Comparison of ENCODE assay signal across 19 cellular contexts in the genomic region with DNA sequence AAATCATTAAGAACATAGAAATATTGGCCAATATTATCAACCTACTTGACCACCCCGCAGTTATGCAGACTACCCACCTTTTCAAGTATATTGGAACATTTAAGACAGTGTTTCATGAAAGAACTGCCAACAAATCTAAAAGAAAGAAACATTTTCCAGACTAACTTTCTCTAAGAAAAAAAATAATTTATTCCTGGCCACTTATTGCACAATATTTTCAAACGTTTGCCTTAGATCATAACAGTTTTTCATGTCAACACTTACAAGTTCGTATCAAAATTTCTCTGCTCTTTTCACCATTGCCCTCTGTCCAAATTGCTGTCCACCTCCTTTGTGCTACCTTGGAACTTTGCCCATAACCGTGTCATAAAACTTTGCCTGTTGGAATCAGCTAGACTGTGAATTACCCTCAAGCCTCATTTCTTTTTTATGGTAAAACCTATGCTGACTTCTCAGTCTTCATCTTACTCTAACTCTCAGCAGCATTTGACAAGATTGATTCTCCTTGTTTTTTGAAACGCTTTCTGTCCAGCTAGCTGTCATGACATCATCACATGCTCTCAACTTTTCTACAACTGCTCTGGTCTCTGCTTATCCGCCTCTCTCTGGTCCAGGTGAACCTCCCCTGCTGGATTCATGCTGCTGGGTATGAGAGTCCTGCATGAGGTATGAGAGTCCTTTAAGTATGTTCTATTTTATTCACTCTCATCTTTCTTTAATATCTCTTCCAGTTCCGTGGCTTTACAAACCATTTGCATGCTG.
A peak's percentile ranks its signal among the peaks of the same experiment; 100 is the strongest.
DNase-seq lines count a peak whose midpoint lies in the region; ATAC-seq and TF ChIP-seq lines count a peak whose summit lies in the region.
"Had no signal": no experiment of that assay in that cellular context is flagged by ENCODE, and none has a peak within 500 bp of the region (broad histone marks: within the 10 kb centered on the region; RNA-seq: fewer than 3 reads in every experiment).

No MANE protein-coding gene starts in this region.

- ATAC-seq in left ventricle myocardium superior = no peak
- ATAC-seq in T-helper 17 cell = no peak
- ATAC-seq: GM12878 had no signal

- H3K4me3 Mint-ChIP-seq in T-helper 17 cell = no peak overlapping the region
- H3K4me3 Mint-ChIP-seq: CD8-positive, alpha-beta memory T cell had no signal

- peak overlapping the region; percentile 17 for H3K27ac Mint-ChIP-seq in T-helper 17 cell
- H3K27ac Mint-ChIP-seq: CD8-positive, alpha-beta memory T cell had no signal

- no peaks in the 10 kb centered on the region for H3K27me3 ChIP-seq in cardiac muscle cell
- H3K27me3 ChIP-seq in A673 (replicated peaks; ENCODE audit: insufficient read depth, low read depth, low read length, poor library complexity) = no peaks in the 10 kb centered on the region
- H3K27me3 ChIP-seq: BLaER1 treated with 17β-estradiol and CSF1 and Interleukin-3, amounts not matched to agents 10 nM and 100 nM; SJCRH30 had no signal

- H3K27ac ChIP-seq in cardiac muscle cell (no peak overlapping the region), A673 (ENCODE audit: low read depth, low read length, poor library complexity, severe bottlenecking) (no peak overlapping the region)
- H3K27ac ChIP-seq: BLaER1 treated with 17β-estradiol and CSF1 and Interleukin-3, amounts not matched to agents 10 nM and 100 nM; SJCRH30 had no signal

- intact Hi-C loops in left ventricle myocardium superior (cut with micrococcal nuclease) = no loop called here
- intact Hi-C loops in A673 (cut with micrococcal nuclease; ENCODE audit: unreplicated experiment) = no loop called here

- no TSS peak for BruUV-seq in A673 (replicated peaks; lab: Mats Ljungman, UMichigan)

- no peaks in the 10 kb centered on the region for H3K9me3 ChIP-seq in cardiac muscle cell (ENCODE audit: low read depth)
- no peaks in the 10 kb centered on the region for H3K9me3 ChIP-seq in T-helper 17 cell (ENCODE audit: control insufficient read depth, low read length, poor library complexity, severe bottlenecking)
- H3K9me3 ChIP-seq in A673 (ENCODE audit: low read depth, low read length, poor library complexity, severe bottlenecking) = no peaks in the 10 kb centered on the region
- H3K9me3 ChIP-seq: BLaER1 treated with 17β-estradiol and CSF1 and Interleukin-3, amounts not matched to agents 10 nM and 100 nM; SJCRH30 had no signal

- no peaks in the 10 kb centered on the region for H3K36me3 Mint-ChIP-seq in T-helper 17 cell (ENCODE audit: low read depth)
- H3K36me3 Mint-ChIP-seq: CD8-positive, alpha-beta memory T cell had no signal

- H3K4me1 Mint-ChIP-seq in T-helper 17 cell = no peaks in the 10 kb centered on the region
- H3K4me1 Mint-ChIP-seq: CD8-positive, alpha-beta memory T cell had no signal

- no peak for TF ChIP-seq CTCF in cardiac muscle cell (IDR thresholded peaks at IDR 0.05; ENCODE audit: low read depth, low read length)
- TF ChIP-seq CTCF in A673 (conservative IDR thresholded peaks at IDR 0.05; ENCODE audit: low read depth, low read length) = no peak

- DNase-seq in cardiac muscle cell (ENCODE audit: low read depth in 1 of 2, low spot score in 1 of 2) = peak; percentile 10 to 16
- DNase-seq in left ventricle myocardium superior = no peak
- DNase-seq in T-helper 17 cell = no peak
- peak; percentile 8 for DNase-seq in left kidney (ENCODE audit: low read depth, low spot score)
- no peak for DNase-seq in A673 (ENCODE audit: low spot score)
- no peak for DNase-seq in NCI-H2196 treated with DMSO at 0.1 percent for 48 hours (lab: John Stamatoyannopoulos, UW; ENCODE audit: unreplicated experiment)
- no peak for DNase-seq in activated CD8-positive, alpha-beta memory T cell treated with anti-CD3 and anti-CD28 coated beads, Interleukin-2, amount 50 U/mL, for 4 hours
- DNase-seq in SKM-1 treated with dmso at 0.1 percent for 144 hours (lab: John Stamatoyannopoulos, UW; ENCODE audit: unreplicated experiment) = no peak
- DNase-seq: CD8-positive, alpha-beta memory T cell; DMS79 treated with DMSO at 0.1 percent for 48 hours; Kasumi-1; NCI-H1417; NCI-H1930; NCI-H446; NCI-H69; OCI-M1 had no signal

- H3K36me3 ChIP-seq in cardiac muscle cell (no peaks in the 10 kb centered on the region), A673 (ENCODE audit: insufficient read depth, low read length, poor library complexity, severe bottlenecking) (no peaks in the 10 kb centered on the region)
- H3K36me3 ChIP-seq: BLaER1 treated with 17β-estradiol and CSF1 and Interleukin-3, amounts not matched to agents 10 nM and 100 nM; SJCRH30 had no signal

- H3K4me1 ChIP-seq in cardiac muscle cell (ENCODE audit: low read depth) = no peaks in the 10 kb centered on the region
- no peaks in the 10 kb centered on the region for H3K4me1 ChIP-seq in A673 (ENCODE audit: insufficient read depth, low read length, poor library complexity, severe bottlenecking)
- H3K4me1 ChIP-seq: BLaER1 treated with 17β-estradiol and CSF1 and Interleukin-3, amounts not matched to agents 10 nM and 100 nM; SJCRH30 had no signal

- no peaks in the 10 kb centered on the region for H3K27me3 Mint-ChIP-seq in T-helper 17 cell
- H3K27me3 Mint-ChIP-seq: CD8-positive, alpha-beta memory T cell had no signal

- CTCF ChIA-PET in A673 (lab: Charles Lee) = no interaction called here

- POLR2A ChIA-PET in A673 (lab: Charles Lee; ENCODE audit: low non-redundant PET) = no interaction called here

- H3K4me3 ChIP-seq in cardiac muscle cell = no peak overlapping the region
- no peak overlapping the region for H3K4me3 ChIP-seq in A673 (ENCODE audit: low read depth, low read length, poor library complexity, severe bottlenecking)
- H3K4me3 ChIP-seq: BLaER1 treated with 17β-estradiol and CSF1 and Interleukin-3, amounts not matched to agents 10 nM and 100 nM; GM12878; SJCRH30 had no signal

Comparison
In these comparisons a context has a peak if more than half of its experiments do, and no peak if none do; other contexts are left out.
1. DNase-seq: peak in cardiac muscle cell (2 of 2) and left kidney (single experiment); none in left ventricle myocardium superior (single experiment), T-helper 17 cell (0 of 3), A673 (single experiment), NCI-H2196 treated with DMSO at 0.1 percent for 48 hours (single experiment), activated CD8-positive, alpha-beta memory T cell treated with anti-CD3 and anti-CD28 coated beads, Interleukin-2, amount 50 U/mL, for 4 hours (single experiment) and SKM-1 treated with dmso at 0.1 percent for 144 hours (single experiment).